Comparison of ENCODE assay signal across 19 cellular contexts in genomic region chr6:88536056-88536455, GRCh38.
"Had no signal": no experiment of that assay in that cellular context is flagged by ENCODE, and none has a peak within 500 bp of the region (broad histone marks: within the 10 kb centered on the region; RNA-seq: fewer than 3 reads in every experiment).

No MANE protein-coding gene starts in this region.

- H3K4me1 ChIP-seq: lower lobe of right lung, prostate gland, sigmoid colon, stomach, tibial artery had no signal

- H3K36me3 ChIP-seq: lower lobe of right lung, prostate gland, sigmoid colon, stomach, tibial artery had no signal

- H3K27me3 ChIP-seq: sigmoid colon, tibial artery had no signal

- H3K27ac ChIP-seq: lower lobe of right lung, prostate gland, sigmoid colon, stomach, tibial artery had no signal

- DNase-seq: cortex of kidney; effector CD4-positive, alpha-beta T cell; hypothalamus; immature natural killer cell; islet precursor cell; kidney glomerular epithelial cell; left ventricle myocardium superior; lower lobe of right lung; naive thymus-derived CD8-positive, alpha-beta T cell; nephron progenitor cell; right cardiac atrium; sigmoid colon; stimulated activated CD4-positive, alpha-beta T cell treated with anti-CD3 and anti-CD28 coated beads, Interleukin-2, amount 100 ng/mL, for 24 hours; stimulated activated CD4-positive, alpha-beta T cell treated with anti-CD3 and anti-CD28 coated beads, Interleukin-4, amount 100 ng/mL, for 24 hours; stimulated activated naive CD4-positive, alpha-beta T cell treated with Interleukin-2 at 50 U/mL for 16 hours; stomach; tibial artery had no signal

- H3K4me3 ChIP-seq: lower lobe of right lung, prostate gland, sigmoid colon, stomach, tibial artery had no signal

- H3K9me3 ChIP-seq: lower lobe of right lung, prostate gland, stomach, tibial artery had no signal

- ATAC-seq: left ventricle myocardium superior; naive thymus-derived CD8-positive, alpha-beta T cell; right cardiac atrium; stimulated activated effector memory CD8-positive, alpha-beta T cell treated with anti-CD3 and anti-CD28 coated beads, Interleukin-12 subunit alpha, Interleukin-12 subunit beta, amount 100 ng/mL, for 72 hours had no signal
